ENCODE assay signal across 8 cellular contexts in the genomic region with DNA sequence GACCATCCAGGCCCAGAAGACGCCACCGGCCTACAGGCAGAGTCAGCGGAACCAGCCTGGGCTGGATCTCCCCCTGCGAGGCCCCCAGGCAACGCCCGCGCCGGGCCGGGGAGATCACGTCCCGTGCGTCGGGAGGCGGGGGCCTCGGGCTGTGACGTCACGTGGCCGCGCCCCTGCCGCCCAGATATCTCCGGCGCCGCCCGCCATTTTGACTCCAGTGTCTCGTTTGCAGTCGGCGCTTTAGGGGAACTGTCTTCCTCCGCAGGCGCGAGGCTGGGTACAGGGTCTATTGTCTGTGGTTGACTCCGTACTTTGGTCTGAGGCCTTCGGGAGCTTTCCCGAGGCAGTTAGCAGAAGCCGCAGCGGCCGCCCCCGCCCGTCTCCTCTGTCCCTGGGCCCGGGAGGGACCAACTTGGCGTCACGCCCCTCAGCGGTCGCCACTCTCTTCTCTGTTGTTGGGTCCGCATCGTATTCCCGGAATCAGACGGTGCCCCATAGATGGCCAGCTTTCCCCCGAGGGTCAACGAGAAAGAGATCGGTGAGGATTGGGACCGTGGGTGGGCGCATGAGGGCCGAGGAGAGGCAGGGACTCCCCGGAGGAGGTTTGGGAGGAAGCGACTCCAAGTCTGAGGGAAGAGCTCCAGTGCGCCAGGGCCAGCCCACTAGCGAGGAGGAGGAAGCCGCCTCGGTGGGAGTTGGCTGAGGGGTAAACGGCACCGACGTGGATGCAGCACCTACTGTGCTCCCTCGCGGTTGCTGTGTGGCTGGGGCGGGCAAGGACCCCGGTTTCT. TPM values are rescaled to one million over a fixed set of nuclear protein-coding genes. Genes with fewer than 3 reads are reported as not detected.
DNase-seq lines count a peak whose midpoint lies in the region; TF ChIP-seq lines count a peak whose summit lies in the region.

TSS of gene WSB1 (plus strand) at position 217 of the 791 bp plus-strand sequence. CDS start at position 499, 282 bp downstream.

- in situ Hi-C loops in HAP-1 (cut with MboI; ENCODE audit: low sequenced_read_pairs): no loop called here

- peak; percentile 99 for TF ChIP-seq POLR2A in Raji (IDR thresholded peaks at IDR 0.05; ENCODE audit: insufficient read depth, low read depth, low read length)

- 0 out of 2 replicates have a peak, but pooled peaks cover 3% of the 10 kb centered on the region for H3K36me3 ChIP-seq in HAP-1 (replicated peaks)

- no peaks in the 10 kb centered on the region for H3K9me3 Mint-ChIP-seq in nephron progenitor cell
- no peaks in the 10 kb centered on the region for H3K9me3 Mint-ChIP-seq in stimulated activated naive CD8-positive, alpha-beta T cell treated with anti-CD3 and anti-CD28 coated beads, Interleukin-15, Interleukin-2, amounts not matched to agents 100 ng/mL and 50 ng/mL, for 24 hours

- H3K27me3 Mint-ChIP-seq in nephron progenitor cell (ENCODE audit: low read depth, poor library complexity): peaks cover 9% of the 10 kb centered on the region
- H3K27me3 Mint-ChIP-seq in stimulated activated naive CD8-positive, alpha-beta T cell treated with anti-CD3 and anti-CD28 coated beads, Interleukin-15, Interleukin-2, amounts not matched to agents 100 ng/mL and 50 ng/mL, for 24 hours: no peaks in the 10 kb centered on the region

- TF ChIP-seq CTCF in fibroblast of the aortic adventitia (IDR thresholded peaks at IDR 0.05; ENCODE audit: insufficient read depth, low read length) (no peak), nephron progenitor cell (IDR thresholded peaks at IDR 0.05) (no peak)

- H3K4me1 ChIP-seq in HAP-1: peaks cover 13% of the 10 kb centered on the region

- peak; percentile 92 for DNase-seq in GDM1 (lab: John Stamatoyannopoulos, UW)
- peak; percentile 83 to 93 for DNase-seq in HAP-1 (ENCODE audit: low spot score in 2 of 2)
- peak; percentile 86 for DNase-seq in M059J (ENCODE audit: low read depth)
- DNase-seq in activated effector memory CD4-positive, alpha-beta T cell treated with anti-CD3 and anti-CD28 coated beads, Interleukin-2, amount 50 U/mL, for 16 hours: peak; percentile 97
- DNase-seq in fibroblast of the aortic adventitia (ENCODE audit: low read depth): peak; percentile 90
- peak; percentile 93 for DNase-seq in nephron progenitor cell

- H3K4me1 Mint-ChIP-seq in nephron progenitor cell: peaks cover 38% of the 10 kb centered on the region
- H3K4me1 Mint-ChIP-seq in stimulated activated naive CD8-positive, alpha-beta T cell treated with anti-CD3 and anti-CD28 coated beads, Interleukin-15, Interleukin-2, amounts not matched to agents 100 ng/mL and 50 ng/mL, for 24 hours (ENCODE audit: low read depth): peaks cover 48% of the 10 kb centered on the region

- H3K4me3 Mint-ChIP-seq in nephron progenitor cell: peak within 1 kb of the TSS; percentile 96
- H3K4me3 Mint-ChIP-seq in stimulated activated naive CD8-positive, alpha-beta T cell treated with anti-CD3 and anti-CD28 coated beads, Interleukin-15, Interleukin-2, amounts not matched to agents 100 ng/mL and 50 ng/mL, for 24 hours: peak within 1 kb of the TSS; percentile 97

- peak within 1 kb of the TSS; percentile 89 for H3K4me3 ChIP-seq in HAP-1
- H3K4me3 ChIP-seq in fibroblast of the aortic adventitia (ENCODE audit: low read depth, low read length): peak within 1 kb of the TSS; percentile 98

- peak within 1 kb of the TSS; percentile 100 for H3K27ac Mint-ChIP-seq in nephron progenitor cell
- H3K27ac Mint-ChIP-seq in stimulated activated naive CD8-positive, alpha-beta T cell treated with anti-CD3 and anti-CD28 coated beads, Interleukin-15, Interleukin-2, amounts not matched to agents 100 ng/mL and 50 ng/mL, for 24 hours: peak within 1 kb of the TSS; percentile 98

- no peaks in the 10 kb centered on the region for H3K27me3 ChIP-seq in HAP-1 (ENCODE audit: low read depth)

- H3K36me3 Mint-ChIP-seq in nephron progenitor cell (ENCODE audit: low read depth): peaks cover 17% of the 10 kb centered on the region
- peaks cover 7% of the 10 kb centered on the region for H3K36me3 Mint-ChIP-seq in stimulated activated naive CD8-positive, alpha-beta T cell treated with anti-CD3 and anti-CD28 coated beads, Interleukin-15, Interleukin-2, amounts not matched to agents 100 ng/mL and 50 ng/mL, for 24 hours (ENCODE audit: low read depth)

- H3K9me3 ChIP-seq in HAP-1: no peaks in the 10 kb centered on the region

RNA-seq across cellular contexts. Expression of gene WSB1, which starts in this region (rescaled TPM):
- total RNA-seq in M059J (2014; rRNA removed; shearing (Covaris generic)): 30.3 and 39.4 TPM in 2 replicates
- 99.0 and 177 TPM in 2 replicates for total RNA-seq in fibroblast of the aortic adventitia (ENCODE audit: low replicate concordance)

Comparison
In these comparisons a context has a peak if more than half of its experiments do, and no peak if none do; other contexts are left out.
1. Peak in every context shown above with its lines: DNase-seq and H3K4me3 ChIP-seq.